In genomic region chr9:27763831-27764230, GRCh38 we compare ENCODE assay signal across 25 cellular contexts.
DNase-seq lines count a peak whose midpoint lies in the region; ATAC-seq, FAIRE-seq and TF ChIP-seq lines count a peak whose summit lies in the region.
"Had no signal": no experiment of that assay in that cellular context is flagged by ENCODE, and none has a peak within 500 bp of the region (broad histone marks: within the 10 kb centered on the region; RNA-seq: fewer than 3 reads in every experiment).

No MANE protein-coding gene starts in this region.

- CTCF ChIA-PET in GM12878 (lab: Yijun Ruan, JAX): interaction anchor here (1.8 kb wide), 1 partner anchor 39 kb away, joined by 4 read pairs; no protein-coding TSS in a partner anchor

- WGBS in GM12878 (ENCODE audit: insufficient coverage, insufficient replicate concordance, low lambda C conversion rate, missing lambda C conversion rate): 55% methylated on average over 7 of the region's 7 CpGs

- no TSS peak for BruUV-seq in GM12878 (replicated peaks; lab: Mats Ljungman, UMichigan)

- FAIRE-seq in GM12878 (lab: Jason Lieb, UNC) (no peak), urothelium cell line (lab: Jason Lieb, UNC) (no peak)
- FAIRE-seq: GM18507, RCC 7860 had no signal

- no peak overlapping the region for H3K4me2 ChIP-seq in GM12878 (ENCODE audit: control insufficient read depth, insufficient read depth)
- H3K4me2 ChIP-seq: BLaER1 had no signal

- SMC1A ChIA-PET in GM12878 (lab: Charles Lee; ENCODE audit: uncharacterized antibody, unreplicated experiment): interaction anchor here (0.6 to 2.0 kb wide), 8 partner anchors 20 to 59 kb away, joined by 3 to 10 read pairs (median 4); no protein-coding TSS in a partner anchor

- H3K9ac ChIP-seq in GM12878 (ENCODE audit: control insufficient read depth, insufficient read depth, low read length): no peak overlapping the region
- H3K9ac ChIP-seq: BLaER1 had no signal

- RAD21 ChIA-PET in GM12878 (lab: Charles Lee; ENCODE audit: unreplicated experiment): interaction anchor here (0.8 to 1.4 kb wide), 4 partner anchors 28 to 310 kb away, joined by 3 to 5 read pairs (median 3); no protein-coding TSS in a partner anchor

- TF ChIP-seq RAD21 in GM12878 (IDR thresholded peaks at IDR 0.05; ENCODE audit: insufficient read depth, low read depth, low read length): no peak

- ATAC-seq in GM18867 (IDR thresholded peaks at IDR 0.05; ENCODE audit: unreplicated experiment) (peak; percentile 83), GM12878 (peak; percentile 92), GM18517 (IDR thresholded peaks at IDR 0.05; ENCODE audit: unreplicated experiment) (no peak)
- ATAC-seq: SK-N-SH treated with all-trans-retinoic acid at 6 μM for 48 hours had no signal

- H2AFZ ChIP-seq in GM12878 (ENCODE audit: control insufficient read depth, low read depth, low read length): no peak overlapping the region

- intact Hi-C loops in GM12878 (cut with micrococcal nuclease; ENCODE audit: unreplicated experiment): no loop called here

- H3K27me3 ChIP-seq in GM12878 (replicated peaks in 1 of 2; ENCODE audit: control insufficient read depth in 2 of 2, insufficient read depth in 2 of 2, low read length in 1 of 2): no peaks in the 10 kb centered on the region
- H3K27me3 ChIP-seq: BLaER1, SJCRH30 had no signal

- POLR2A ChIA-PET in GM12878 (lab: Charles Lee): interaction anchor here (1.0 kb wide), 1 partner anchor 76 kb away, joined by 3 read pairs; no protein-coding TSS in a partner anchor

- H3K9me3 ChIP-seq in GM12878 (replicated peaks; ENCODE audit: control insufficient read depth, insufficient read depth, low read length): no peaks in the 10 kb centered on the region
- H3K9me3 ChIP-seq: BLaER1, SJCRH30 had no signal

- H3K36me3 ChIP-seq in GM12878 (ENCODE audit: control insufficient read depth in 2 of 2, insufficient read depth in 2 of 2, low read length in 1 of 2): no peaks in the 10 kb centered on the region
- H3K36me3 ChIP-seq: BLaER1, SJCRH30 had no signal

- TF ChIP-seq POLR2A in GM12878 (IDR thresholded peaks at IDR 0.05; ENCODE audit: low read depth, low read length): no peak

- H3K27ac ChIP-seq in GM12878 (ENCODE audit: control insufficient read depth, insufficient read depth): no peak overlapping the region
- H3K27ac ChIP-seq: BLaER1, SJCRH30 had no signal

- no peak overlapping the region for H3K4me3 ChIP-seq in GM12878
- H3K4me3 ChIP-seq: BLaER1, SJCRH30 had no signal

- in situ Hi-C loops in GM12878 (cut with MboI): no loop called here

- no peaks in the 10 kb centered on the region for H4K20me1 ChIP-seq in GM12878 (ENCODE audit: control insufficient read depth, insufficient read depth)
- H4K20me1 ChIP-seq: BLaER1 had no signal

- no peaks in the 10 kb centered on the region for H3K79me2 ChIP-seq in GM12878 (ENCODE audit: control insufficient read depth, insufficient read depth, low read length)

- no peak for TF ChIP-seq EP300 in GM12878 (IDR thresholded peaks at IDR 0.05; ENCODE audit: borderline replicate concordance in 1 of 2, control insufficient read depth in 1 of 2, low read depth in 2 of 2, low read length in 2 of 2)

- TF ChIP-seq CTCF in GM12878 (IDR thresholded peaks at IDR 0.05 in 2 of 3, conservative IDR thresholded peaks at IDR 0.05 in 1 of 3; ENCODE audit: control insufficient read depth in 2 of 3, extremely low read depth in 1 of 3, insufficient read depth in 1 of 3, low read depth in 3 of 3, low read length in 3 of 3): no peak

- DNase-seq in SHP77 treated with DMSO at 0.1 percent for 48 hours (lab: John Stamatoyannopoulos, UW) (peak; percentile 27), SHP77 (lab: John Stamatoyannopoulos, UW) (no peak), GM12878 (ENCODE audit: low read depth, low spot score) (no peak), urothelium cell line (ENCODE audit: low spot score) (peak; percentile 34), DMS114 treated with DMSO at 0.1 percent for 48 hours (lab: John Stamatoyannopoulos, UW; ENCODE audit: unreplicated experiment) (no peak)
- no peak for DNase-seq in activated CD8-positive, alpha-beta memory T cell treated with anti-CD3 and anti-CD28 coated beads, Interleukin-2, amount 50 U/mL, for 4 hours
- DNase-seq: CD4-positive, CD25-positive, alpha-beta regulatory T cell; DMS79; GF-D8; H7; IMR-90; KG1; NCI-H1048; NCI-H1417; NCI-H1694; NCI-H2029 treated with DMSO at 0.1 percent for 48 hours; NCI-H446 treated with DMSO at 0.1 percent for 48 hours; NCI-H69; SJCRH30 had no signal

- H3K4me1 ChIP-seq in GM12878 (ENCODE audit: control insufficient read depth, insufficient read depth, low read length): no peaks in the 10 kb centered on the region
- H3K4me1 ChIP-seq: SJCRH30 had no signal

TF ChIP-seq in GM12878, 131 proteins besides CTCF, POLR2A, EP300 and RAD21:
- TF ChIP-seq LARP7 (IDR thresholded peaks at IDR 0.05) (no peak), MTA2 (IDR thresholded peaks at IDR 0.05; ENCODE audit: low read depth) (peak; percentile 36; the same call in 1 of the 2 replicates), NR2C1 (IDR thresholded peaks at IDR 0.05) (peak; percentile 51; the same call in 1 of the 2 replicates), BCL11A (IDR thresholded peaks at IDR 0.05; ENCODE audit: low read depth, low read length) (no peak), SUZ12 (IDR thresholded peaks at IDR 0.05; ENCODE audit: unreplicated experiment) (no peak), DPF2 (IDR thresholded peaks at IDR 0.05) (peak; percentile 80), ATF7 (IDR thresholded peaks at IDR 0.05; ENCODE audit: low read depth) (peak; percentile 39; the same call in 1 of the 2 replicates), CBX3 (IDR thresholded peaks at IDR 0.05; ENCODE audit: borderline replicate concordance, low read depth) (no peak), IKZF1 (conservative IDR thresholded peaks at IDR 0.05) (peak; percentile 48; the same call in 1 of the 2 replicates), MTA3 (IDR thresholded peaks at IDR 0.05; ENCODE audit: borderline replicate concordance, low read length) (no peak), PAX5 (IDR thresholded peaks at IDR 0.05; ENCODE audit: borderline replicate concordance, low read depth, low read length) (no peak), IKZF2 (IDR thresholded peaks at IDR 0.05) (peak in 1 of 2 experiments; percentile 11; a peak in 1 of 4 replicates), EGR1 (IDR thresholded peaks at IDR 0.05; ENCODE audit: borderline replicate concordance in 1 of 2, low read depth in 2 of 2, low read length in 2 of 2) (no peak), ZNF207 (IDR thresholded peaks at IDR 0.05; ENCODE audit: borderline replicate concordance) (no peak), RUNX3 (IDR thresholded peaks at IDR 0.05; ENCODE audit: low read length) (no peak), HDGF (IDR thresholded peaks at IDR 0.05) (no peak), USF1 (IDR thresholded peaks at IDR 0.05; ENCODE audit: borderline replicate concordance, extremely low read length, insufficient read depth, low read depth, low read length) (no peak), BHLHE40 (IDR thresholded peaks at IDR 0.05; ENCODE audit: borderline replicate concordance in 1 of 2, low read depth in 2 of 2, low read length in 1 of 2) (peak in 1 of 2 experiments; percentile 41; a peak in 1 of 4 replicates), ZNF687 (IDR thresholded peaks at IDR 0.05) (peak; percentile 43; the same call in 1 of the 2 replicates), NR2F1 (conservative IDR thresholded peaks at IDR 0.05) (peak; percentile 96)

Comparison
In these comparisons a context has a peak if more than half of its experiments do, and no peak if none do; other contexts are left out.
1. DNase-seq: peak in SHP77 treated with DMSO at 0.1 percent for 48 hours (single experiment) and urothelium cell line (single experiment); none in SHP77 (0 of 2), GM12878 (single experiment), DMS114 treated with DMSO at 0.1 percent for 48 hours (single experiment) and activated CD8-positive, alpha-beta memory T cell treated with anti-CD3 and anti-CD28 coated beads, Interleukin-2, amount 50 U/mL, for 4 hours (single experiment).